In genomic region chr12:126617312-126617711, GRCh38 we compare ENCODE assay signal across 11 cellular contexts.
DNase-seq lines count a peak whose midpoint lies in the region; ATAC-seq, FAIRE-seq and TF ChIP-seq lines count a peak whose summit lies in the region.
"Had no signal": no experiment of that assay in that cellular context is flagged by ENCODE, and none has a peak within 500 bp of the region (broad histone marks: within the 10 kb centered on the region; RNA-seq: fewer than 3 reads in every experiment).

No MANE protein-coding gene starts in this region.

- H3K36me3 ChIP-seq in RWPE2 (ENCODE audit: low read depth), result no peaks in the 10 kb centered on the region
- no peaks in the 10 kb centered on the region for H3K36me3 ChIP-seq in kidney (ENCODE audit: control insufficient read depth in 1 of 2, insufficient read depth in 2 of 2, low read length in 2 of 2)

- no peak overlapping the region for H3K9ac ChIP-seq in kidney (ENCODE audit: low read length in 2 of 2)

- peak; percentile 67 for DNase-seq in Calu3
- DNase-seq in HEK293T (ENCODE audit: extremely low spot score), result peak; percentile 16
- no peak for DNase-seq in RWPE2 (ENCODE audit: low spot score)
- no peak for DNase-seq in kidney
- no peak for DNase-seq in caudate nucleus (lab: John Stamatoyannopoulos, UW)
- DNase-seq in C1 segment of cervical spinal cord (lab: John Stamatoyannopoulos, UW), result no peak
- no peak for DNase-seq in activated naive CD4-positive, alpha-beta T cell treated with Interleukin-2 at 50 U/mL for 16 hours
- DNase-seq: activated CD4-positive, alpha-beta T cell treated with anti-CD3 and anti-CD28 coated beads, Interleukin-2, amount 10 ng/mL, durations not matched to agents 24 days and 14 days; aorta; NCI-H748 treated with DMSO at 0.1 percent for 48 hours had no signal

- no peaks in the 10 kb centered on the region for H3K4me1 Mint-ChIP-seq in Calu3 (ENCODE audit: low read depth, unreplicated experiment)
- H3K4me1 Mint-ChIP-seq: activated CD4-positive, alpha-beta T cell treated with anti-CD3 and anti-CD28 coated beads, Interleukin-2, amount 10 ng/mL, durations not matched to agents 24 days and 14 days had no signal

- no peak overlapping the region for H3K4me3 ChIP-seq in RWPE2 (ENCODE audit: severe bottlenecking)
- no peak overlapping the region for H3K4me3 ChIP-seq in kidney (ENCODE audit: low read length in 2 of 2)

- peaks cover 7% of the 10 kb centered on the region for H3K9me3 Mint-ChIP-seq in Calu3 (ENCODE audit: low read depth, unreplicated experiment)

- BruUV-seq in Calu3 (replicated peaks; lab: Mats Ljungman, UMichigan), result no TSS peak

- intact Hi-C loops in Calu3 (cut with micrococcal nuclease; ENCODE audit: unreplicated experiment) (loop anchor here (1.0 kb wide), 2 partner anchors 548 to 1084 kb away; no protein-coding TSS in a partner anchor), kidney (cut with DNase I) (no loop called here)

- H3K36me3 Mint-ChIP-seq in Calu3 (ENCODE audit: insufficient read depth, unreplicated experiment), result no peaks in the 10 kb centered on the region

- no peak for ATAC-seq in RWPE2 (ENCODE audit: low read depth)
- ATAC-seq in GM21360 (IDR thresholded peaks at IDR 0.05; ENCODE audit: unreplicated experiment), result no peak

- no peak for FAIRE-seq in kidney (lab: Jason Lieb, UNC)

- POLR2A ChIA-PET in HEK293T (lab: Yijun Ruan, JAX), result no interaction called here

- H3K27me3 Mint-ChIP-seq in Calu3 (ENCODE audit: unreplicated experiment), result no peaks in the 10 kb centered on the region
- H3K27me3 Mint-ChIP-seq: activated CD4-positive, alpha-beta T cell treated with anti-CD3 and anti-CD28 coated beads, Interleukin-2, amount 10 ng/mL, durations not matched to agents 24 days and 14 days had no signal

- no peak overlapping the region for H3K27ac Mint-ChIP-seq in Calu3 (ENCODE audit: unreplicated experiment)
- H3K27ac Mint-ChIP-seq: activated CD4-positive, alpha-beta T cell treated with anti-CD3 and anti-CD28 coated beads, Interleukin-2, amount 10 ng/mL, durations not matched to agents 24 days and 14 days had no signal

- H3K27ac ChIP-seq in RWPE2 (ENCODE audit: poor library complexity, severe bottlenecking) (no peak overlapping the region), kidney (ENCODE audit: low read depth in 2 of 2, low read length in 2 of 2) (no peak overlapping the region), caudate nucleus (ENCODE audit: low read depth, low read length) (no peak overlapping the region)

- H3K9me3 ChIP-seq in RWPE2 (ENCODE audit: severe bottlenecking) (no peaks in the 10 kb centered on the region), kidney (ENCODE audit: control insufficient read depth in 1 of 2, low read length in 2 of 2) (peaks cover 2 to 25% of the 10 kb centered on the region in 2 donors)

- no peaks in the 10 kb centered on the region for H3K27me3 ChIP-seq in RWPE2 (ENCODE audit: insufficient read depth, poor library complexity, severe bottlenecking)

- TF ChIP-seq CTCF in Calu3 (IDR thresholded peaks at IDR 0.05; ENCODE audit: unreplicated experiment), result peak; percentile 68
- TF ChIP-seq CTCF in RWPE2 (IDR thresholded peaks at IDR 0.05; ENCODE audit: poor library complexity, severe bottlenecking), result peak; percentile 25
- peak; percentile 15 for TF ChIP-seq CTCF in kidney (IDR thresholded peaks at IDR 0.05; ENCODE audit: borderline replicate concordance, extremely low read depth, insufficient read depth)

- CTCF ChIA-PET in Calu3 (lab: Charles Lee), result interaction anchor here (1.0 kb wide), 1 partner anchor 19 kb away, joined by 3 read pairs; no protein-coding TSS in a partner anchor
- CTCF ChIA-PET in HEK293T (lab: Yijun Ruan, JAX), result no interaction called here

- H3K4me3 Mint-ChIP-seq in Calu3 (ENCODE audit: low read depth, unreplicated experiment), result no peak overlapping the region
- H3K4me3 Mint-ChIP-seq: activated CD4-positive, alpha-beta T cell treated with anti-CD3 and anti-CD28 coated beads, Interleukin-2, amount 10 ng/mL, durations not matched to agents 24 days and 14 days had no signal

- H3K4me1 ChIP-seq in RWPE2 (ENCODE audit: insufficient read depth, poor library complexity, severe bottlenecking) (no peaks in the 10 kb centered on the region), kidney (ENCODE audit: control insufficient read depth in 1 of 2, insufficient read depth in 1 of 2, low read depth in 1 of 2, low read length in 2 of 2) (no peaks in the 10 kb centered on the region)

TF ChIP-seq in HEK293T, 16 proteins besides CTCF, POLR2A, EP300 and RAD21:
- TF ChIP-seq FOXA1 (IDR thresholded peaks at IDR 0.05), result no peak
- TF ChIP-seq ELF4 (IDR thresholded peaks at IDR 0.05), result no peak
- TF ChIP-seq ARNT (IDR thresholded peaks at IDR 0.05), result no peak
- TF ChIP-seq, protein P1, sequence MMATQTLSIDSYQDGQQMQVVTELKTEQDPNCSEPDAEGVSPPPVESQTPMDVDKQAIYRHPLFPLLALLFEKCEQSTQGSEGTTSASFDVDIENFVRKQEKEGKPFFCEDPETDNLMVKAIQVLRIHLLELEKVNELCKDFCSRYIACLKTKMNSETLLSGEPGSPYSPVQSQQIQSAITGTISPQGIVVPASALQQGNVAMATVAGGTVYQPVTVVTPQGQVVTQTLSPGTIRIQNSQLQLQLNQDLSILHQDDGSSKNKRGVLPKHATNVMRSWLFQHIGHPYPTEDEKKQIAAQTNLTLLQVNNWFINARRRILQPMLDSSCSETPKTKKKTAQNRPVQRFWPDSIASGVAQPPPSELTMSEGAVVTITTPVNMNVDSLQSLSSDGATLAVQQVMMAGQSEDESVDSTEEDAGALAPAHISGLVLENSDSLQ (IDR thresholded peaks at IDR 0.05), result no peak
- no peak for TF ChIP-seq LEF1 (IDR thresholded peaks at IDR 0.05; ENCODE audit: borderline replicate concordance)
- TF ChIP-seq HDGF (IDR thresholded peaks at IDR 0.05; ENCODE audit: borderline replicate concordance), result no peak
- TF ChIP-seq SUZ12 (IDR thresholded peaks at IDR 0.05), result no peak
- TF ChIP-seq BHLHE40 (IDR thresholded peaks at IDR 0.05; ENCODE audit: borderline replicate concordance), result no peak
- no peak for TF ChIP-seq L3MBTL2 (conservative IDR thresholded peaks at IDR 0.05)
- no peak for TF ChIP-seq NFRKB (IDR thresholded peaks at IDR 0.05)

Comparison
In these comparisons a context has a peak if more than half of its experiments do, and no peak if none do; other contexts are left out.
1. DNase-seq: peak in Calu3 (single experiment) and HEK293T (single experiment); none in RWPE2 (single experiment), kidney (single experiment), caudate nucleus (0 of 61), C1 segment of cervical spinal cord (0 of 14) and activated naive CD4-positive, alpha-beta T cell treated with Interleukin-2 at 50 U/mL for 16 hours (single experiment).
2. CTCF ChIP-seq: peak in every context shown above with its lines; median percentile 68 in Calu3; 25 in RWPE2; 15 in kidney.